ENCODE assay signal across 14 cellular contexts in the genomic region with DNA sequence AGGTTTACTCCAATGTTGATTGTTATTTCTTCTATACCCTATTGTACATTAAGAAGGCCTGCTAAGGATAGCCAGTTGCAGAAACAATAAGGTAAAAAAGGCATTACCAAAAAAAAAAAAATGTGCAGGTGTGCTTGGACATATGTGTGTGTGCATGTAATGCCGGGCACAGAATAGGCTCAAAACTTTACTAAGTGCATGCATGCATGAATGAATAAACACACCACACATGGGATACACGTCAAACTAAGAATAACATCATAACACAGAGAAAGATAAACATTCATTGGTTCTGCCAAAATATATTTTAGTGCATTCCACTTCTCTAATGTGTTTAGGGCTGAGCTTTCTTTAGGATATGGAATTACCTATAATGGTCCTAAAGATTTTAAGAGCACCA.
A peak's percentile ranks its signal among the peaks of the same experiment; 100 is the strongest.
DNase-seq lines count a peak whose midpoint lies in the region; ATAC-seq and TF ChIP-seq lines count a peak whose summit lies in the region.
"Had no signal": no experiment of that assay in that cellular context is flagged by ENCODE, and none has a peak within 500 bp of the region (broad histone marks: within the 10 kb centered on the region; RNA-seq: fewer than 3 reads in every experiment).

No MANE protein-coding gene starts in this region.

- intact Hi-C loops in left ventricle myocardium inferior (cut with micrococcal nuclease) = no loop called here
- intact Hi-C loops in left cardiac atrium (cut with DNase I) = no loop called here

- peak overlapping the region; percentile 7 for H3K27ac ChIP-seq in left ventricle myocardium inferior (replicated peaks)
- H3K27ac ChIP-seq in WERI-Rb-1 = no peak overlapping the region
- H3K27ac ChIP-seq: ovary, sigmoid colon, stomach had no signal

- ATAC-seq in left cardiac atrium (no peak), GM21576 (IDR thresholded peaks at IDR 0.05; ENCODE audit: unreplicated experiment) (peak; percentile 77), HG03354 (IDR thresholded peaks at IDR 0.05; ENCODE audit: poor library complexity, severe bottlenecking, unreplicated experiment) (peak; percentile 73)

- H3K27me3 ChIP-seq in left ventricle myocardium inferior (ENCODE audit: low read depth) = no peaks in the 10 kb centered on the region
- no peaks in the 10 kb centered on the region for H3K27me3 ChIP-seq in WERI-Rb-1 (ENCODE audit: insufficient read depth, low read depth, severe bottlenecking)
- H3K27me3 ChIP-seq: dorsolateral prefrontal cortex, ovary, sigmoid colon, stomach had no signal

- no peak for DNase-seq in left ventricle myocardium inferior
- DNase-seq in left cardiac atrium = no peak
- no peak for DNase-seq in activated gamma-delta T cell (lab: John Stamatoyannopoulos, UW)
- no peak for DNase-seq in D341Med (ENCODE audit: low spot score)
- no peak for DNase-seq in WERI-Rb-1
- no peak for DNase-seq in NCI-H2196 (lab: John Stamatoyannopoulos, UW; ENCODE audit: unreplicated experiment)
- DNase-seq: DMS53, dorsolateral prefrontal cortex, NCI-H1436 treated with DMSO at 0.1 percent for 48 hours, ovary, sigmoid colon, stomach had no signal

- no peaks in the 10 kb centered on the region for H3K36me3 ChIP-seq in left ventricle myocardium inferior
- no peaks in the 10 kb centered on the region for H3K36me3 ChIP-seq in WERI-Rb-1
- H3K36me3 ChIP-seq: ovary, sigmoid colon, stomach had no signal

- no peak overlapping the region for H3K4me3 ChIP-seq in left ventricle myocardium inferior
- H3K4me3 ChIP-seq in WERI-Rb-1 (ENCODE audit: low read depth, low read length) = no peak overlapping the region
- H3K4me3 ChIP-seq: dorsolateral prefrontal cortex, ovary, sigmoid colon, stomach had no signal

- TF ChIP-seq CTCF in left ventricle myocardium inferior (IDR thresholded peaks at IDR 0.05; ENCODE audit: borderline replicate concordance) = no peak
- no peak for TF ChIP-seq CTCF in WERI-Rb-1 (IDR thresholded peaks at IDR 0.05; ENCODE audit: low read depth, low read length)

- H3K4me1 ChIP-seq in left ventricle myocardium inferior = peaks cover 95% of the 10 kb centered on the region

- H3K9me3 ChIP-seq in left ventricle myocardium inferior (replicated peaks) (no peaks in the 10 kb centered on the region), WERI-Rb-1 (ENCODE audit: severe bottlenecking) (no peaks in the 10 kb centered on the region)
- H3K9me3 ChIP-seq: ovary, sigmoid colon, stomach had no signal

Comparison
In these comparisons a context has a peak if more than half of its experiments do, and no peak if none do; other contexts are left out.
1. ATAC-seq: peak in GM21576 (single experiment) and HG03354 (single experiment); none in left cardiac atrium (0 of 2).